13 cellular contexts compared by ENCODE assay signal in the genomic region with DNA sequence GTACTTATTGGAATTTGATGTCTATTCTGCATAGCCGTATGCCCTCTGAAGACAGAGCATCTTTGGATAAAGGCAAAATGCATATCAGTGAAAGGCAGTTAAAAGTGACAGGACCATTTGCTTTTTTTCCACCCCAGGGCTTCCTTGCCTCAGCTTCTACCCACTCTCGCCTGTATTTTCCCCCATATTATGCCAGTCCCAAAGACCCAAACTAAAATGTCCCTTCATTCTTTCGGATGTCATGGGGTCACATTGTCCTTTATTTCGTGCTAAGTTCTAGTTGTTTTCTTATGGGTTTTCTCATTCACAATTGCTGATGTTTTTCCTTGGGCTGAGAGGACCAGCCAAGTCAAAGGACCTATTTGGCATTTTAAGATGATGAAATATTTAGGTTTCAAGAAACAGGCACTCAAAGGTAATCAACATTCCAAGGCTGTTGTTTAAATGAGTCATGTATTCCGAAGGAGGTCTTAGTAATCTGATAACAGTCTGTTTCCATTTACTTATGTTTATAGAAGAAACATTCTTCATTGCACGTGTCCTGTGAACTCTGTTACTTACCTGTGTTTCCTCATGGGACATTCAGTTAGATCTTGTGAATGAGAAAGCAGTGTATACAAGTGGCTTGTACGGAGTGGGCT.
DNase-seq lines count a peak whose midpoint lies in the region; ATAC-seq and TF ChIP-seq lines count a peak whose summit lies in the region.
"Had no signal": no experiment of that assay in that cellular context is flagged by ENCODE, and none has a peak within 500 bp of the region (broad histone marks: within the 10 kb centered on the region; RNA-seq: fewer than 3 reads in every experiment).

No MANE protein-coding gene starts in this region.

- no peaks in the 10 kb centered on the region; the same call in 1 of the 2 replicates for H3K9me3 ChIP-seq in Caco-2
- no peaks in the 10 kb centered on the region for H3K9me3 ChIP-seq in mesenchymal stem cell (ENCODE audit: control insufficient read depth, low read length)
- H3K9me3 ChIP-seq: BLaER1 had no signal

- H3K4me3 Mint-ChIP-seq in Caco-2 (ENCODE audit: unreplicated experiment) (peak overlapping the region; percentile 59), chondrocyte (ENCODE audit: unreplicated experiment) (no peak overlapping the region)
- H3K4me3 Mint-ChIP-seq: natural killer cell treated with Interleukin-12 subunit alpha and Interleukin-12 subunit beta and Interleukin-15 and Interleukin-18, amount 100 ng/mL, for 72 hours had no signal

- CTCF ChIA-PET in Caco-2 (lab: Charles Lee), result no interaction called here

- H2AK5ac ChIP-seq in mesenchymal stem cell (ENCODE audit: low read length, severe bottlenecking), result no peak overlapping the region

- H3K79me1 ChIP-seq in mesenchymal stem cell (replicated peaks; ENCODE audit: low read length, poor library complexity, severe bottlenecking), result no peaks in the 10 kb centered on the region

- no peak for TF ChIP-seq CTCF in Caco-2 (IDR thresholded peaks at IDR 0.05; ENCODE audit: insufficient read depth in 1 of 2, low read depth in 1 of 2, low read length in 1 of 2, severe bottlenecking in 1 of 2, unreplicated experiment in 1 of 2)
- no peak for TF ChIP-seq CTCF in chondrocyte (IDR thresholded peaks at IDR 0.05)

- H3K27me3 Mint-ChIP-seq in Caco-2 (ENCODE audit: insufficient read depth, unreplicated experiment), result no peaks in the 10 kb centered on the region
- H3K27me3 Mint-ChIP-seq in chondrocyte (ENCODE audit: low read depth), result no peaks in the 10 kb centered on the region

- no peak overlapping the region for H3K4me3 ChIP-seq in Caco-2 (ENCODE audit: low read depth, low read length)
- H3K4me3 ChIP-seq in mesenchymal stem cell (ENCODE audit: insufficient read depth in 1 of 2, low read depth in 1 of 2, low read length in 2 of 2), result no peak overlapping the region
- H3K4me3 ChIP-seq: BLaER1 had no signal

- no peak overlapping the region for H2BK120ac ChIP-seq in mesenchymal stem cell (ENCODE audit: low read depth, low read length)

- no peak overlapping the region for H4K8ac ChIP-seq in mesenchymal stem cell (ENCODE audit: low read length)

- no peak overlapping the region for H3K18ac ChIP-seq in mesenchymal stem cell (ENCODE audit: low read depth in 1 of 2, low read length in 2 of 2)

- no peak for ATAC-seq in esophagus mucosa
- ATAC-seq: natural killer cell treated with Interleukin-12 subunit alpha and Interleukin-12 subunit beta and Interleukin-15 and Interleukin-18, amount 100 ng/mL, for 72 hours had no signal

- H3K27me3 ChIP-seq in Caco-2 (replicated peaks; ENCODE audit: control insufficient read depth, insufficient read depth, low read length) (no peaks in the 10 kb centered on the region), mesenchymal stem cell (ENCODE audit: control insufficient read depth in 1 of 2, insufficient read depth in 1 of 2, low read length in 2 of 2) (no peaks in the 10 kb centered on the region)
- H3K27me3 ChIP-seq: BLaER1 had no signal

- DNase-seq in Caco-2, result peak in 1 of 2 experiments; percentile 60
- peak; percentile 91 for DNase-seq in LoVo (ENCODE audit: low spot score)
- no peak for DNase-seq in chondrocyte (ENCODE audit: low spot score)
- peak; percentile 57 for DNase-seq in mesenchymal stem cell
- DNase-seq in stimulated activated CD4-positive, alpha-beta T cell treated with anti-CD3 and anti-CD28 coated beads, Interleukin-4, amount 100 ng/mL, for 4 hours, result no peak
- DNase-seq in superior temporal gyrus (ENCODE audit: extremely low spot score), result no peak
- no peak for DNase-seq in hypothalamus (lab: John Stamatoyannopoulos, UW)
- DNase-seq: activated T-cell treated with anti-CD3 and anti-CD28 coated beads, Interleukin-2, amount 50 U/mL, for 48 hours; WERI-Rb-1 had no signal

- intact Hi-C loops in Caco-2 (cut with micrococcal nuclease; ENCODE audit: unreplicated experiment), result loop anchor here (1.0 to 2.0 kb wide), 3 partner anchors 66 to 190 kb away; no protein-coding TSS in a partner anchor

- H3K4me2 ChIP-seq in mesenchymal stem cell (ENCODE audit: low read length, poor library complexity, severe bottlenecking), result no peak overlapping the region
- H3K4me2 ChIP-seq: BLaER1 had no signal

- no peak overlapping the region for H3K9ac ChIP-seq in mesenchymal stem cell (ENCODE audit: low read length)
- H3K9ac ChIP-seq: BLaER1 had no signal

- H3K23ac ChIP-seq in mesenchymal stem cell (ENCODE audit: low read length in 2 of 2), result no peak overlapping the region

- POLR2A ChIA-PET in Caco-2 (lab: Charles Lee), result no interaction called here

- H3K36me3 ChIP-seq in Caco-2 (ENCODE audit: control insufficient read depth, insufficient read depth, low read length) (no peaks in the 10 kb centered on the region), mesenchymal stem cell (ENCODE audit: control insufficient read depth in 1 of 2, insufficient read depth in 2 of 2, low read depth in 1 of 2, low read length in 2 of 2) (no peaks in the 10 kb centered on the region)
- H3K36me3 ChIP-seq: BLaER1, WERI-Rb-1 had no signal

- no peak overlapping the region for H2BK12ac ChIP-seq in mesenchymal stem cell (ENCODE audit: low read length in 2 of 2)

- H3K9me3 Mint-ChIP-seq in Caco-2 (ENCODE audit: unreplicated experiment) (no peaks in the 10 kb centered on the region), chondrocyte (ENCODE audit: low read depth) (no peaks in the 10 kb centered on the region)
- H3K9me3 Mint-ChIP-seq: natural killer cell treated with Interleukin-12 subunit alpha and Interleukin-12 subunit beta and Interleukin-15 and Interleukin-18, amount 100 ng/mL, for 72 hours had no signal

- WGBS in mesenchymal stem cell, result 62% methylated on average over 6 of the region's 7 CpGs

- peak overlapping the region; percentile 94 for H3K27ac Mint-ChIP-seq in Caco-2 (ENCODE audit: unreplicated experiment)
- peak overlapping the region; percentile 2 for H3K27ac Mint-ChIP-seq in chondrocyte (ENCODE audit: unreplicated experiment)
- H3K27ac Mint-ChIP-seq: natural killer cell treated with Interleukin-12 subunit alpha and Interleukin-12 subunit beta and Interleukin-15 and Interleukin-18, amount 100 ng/mL, for 72 hours had no signal

- H3K36me3 Mint-ChIP-seq in Caco-2 (ENCODE audit: insufficient read depth, unreplicated experiment), result peaks cover 7% of the 10 kb centered on the region
- no peaks in the 10 kb centered on the region for H3K36me3 Mint-ChIP-seq in chondrocyte (ENCODE audit: low read depth)
- H3K36me3 Mint-ChIP-seq: natural killer cell treated with Interleukin-12 subunit alpha and Interleukin-12 subunit beta and Interleukin-15 and Interleukin-18, amount 100 ng/mL, for 72 hours had no signal

- H2BK5ac ChIP-seq in mesenchymal stem cell (ENCODE audit: low read depth, low read length, poor library complexity, severe bottlenecking), result no peak overlapping the region

- peaks cover 29% of the 10 kb centered on the region for H3K4me1 Mint-ChIP-seq in Caco-2 (ENCODE audit: low read depth, unreplicated experiment)
- peaks cover 16% of the 10 kb centered on the region for H3K4me1 Mint-ChIP-seq in chondrocyte (ENCODE audit: low read depth)

- H3K4me1 ChIP-seq in Caco-2 (peaks cover 40% of the 10 kb centered on the region), mesenchymal stem cell (ENCODE audit: control insufficient read depth, insufficient read depth, low read depth, low read length) (no peaks in the 10 kb centered on the region)
- H3K4me1 ChIP-seq: BLaER1 had no signal

- peak overlapping the region in 1 of 2 experiments; percentile 51 for H3K4ac ChIP-seq in mesenchymal stem cell (ENCODE audit: low read depth in 1 of 2, low read length in 2 of 2)

- BruUV-seq in Caco-2 (replicated peaks; lab: Mats Ljungman, UMichigan), result no TSS peak

- H2AFZ ChIP-seq in mesenchymal stem cell (ENCODE audit: low read depth, low read length), result no peak overlapping the region

- H4K91ac ChIP-seq in mesenchymal stem cell (ENCODE audit: low read length), result no peak overlapping the region

- H3K14ac ChIP-seq in mesenchymal stem cell (ENCODE audit: low read length in 2 of 2), result no peak overlapping the region

- H3K27ac ChIP-seq in mesenchymal stem cell (ENCODE audit: low read length, poor library complexity, severe bottlenecking), result no peak overlapping the region
- H3K27ac ChIP-seq: BLaER1, HL-60, WERI-Rb-1 had no signal

- H2BK15ac ChIP-seq in mesenchymal stem cell (ENCODE audit: low read depth, poor library complexity, severe bottlenecking), result no peak overlapping the region

Comparison
In these comparisons a context has a peak if more than half of its experiments do, and no peak if none do; other contexts are left out.
1. DNase-seq: peak in LoVo (single experiment) and mesenchymal stem cell (single experiment); none in chondrocyte (single experiment), stimulated activated CD4-positive, alpha-beta T cell treated with anti-CD3 and anti-CD28 coated beads, Interleukin-4, amount 100 ng/mL, for 4 hours (0 of 2), superior temporal gyrus (single experiment) and hypothalamus (0 of 51).